ENCODE assay signal across 29 cellular contexts in the genomic region with DNA sequence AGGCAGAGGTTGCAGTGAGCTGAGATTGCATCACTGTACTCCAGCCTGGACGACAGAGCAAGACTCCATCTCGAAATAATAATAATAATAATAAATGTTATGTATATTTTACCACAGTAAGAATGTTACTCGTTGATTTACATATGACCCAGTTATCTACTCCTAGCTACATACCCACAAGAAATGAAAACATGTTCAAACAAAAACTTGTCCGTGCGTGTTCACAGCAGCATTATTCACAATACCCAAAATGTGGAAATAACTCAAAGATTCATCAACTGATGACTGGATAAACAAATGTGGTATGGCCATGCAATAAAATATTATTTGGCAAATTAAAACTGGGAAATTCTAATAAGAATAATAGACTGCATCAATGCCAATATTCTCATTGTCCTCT. TPM values are rescaled to one million over a fixed set of nuclear protein-coding genes. Genes with fewer than 3 reads are reported as not detected.
"Had no signal": no experiment of that assay in that cellular context is flagged by ENCODE, and none has a peak within 500 bp of the region (broad histone marks: within the 10 kb centered on the region; RNA-seq: fewer than 3 reads in every experiment).

No MANE protein-coding gene starts in this region.

- H3K4me1 Mint-ChIP-seq: nephron progenitor cell; stimulated activated effector memory CD8-positive, alpha-beta T cell treated with anti-CD3 and anti-CD28 coated beads, Interleukin-12 subunit alpha, Interleukin-12 subunit beta, amount 100 ng/mL, for 72 hours had no signal

- H3K9me3 ChIP-seq: colonic mucosa, gastrocnemius medialis, heart left ventricle, left lung, prostate gland, right atrium auricular region, stomach, thyroid gland, vagina had no signal

- H3K4me1 ChIP-seq: colonic mucosa, gastrocnemius medialis, heart left ventricle, left lung, prostate gland, right atrium auricular region, thyroid gland, vagina had no signal

- H3K9me3 Mint-ChIP-seq: dendritic cell treated with granulocyte-macrophage colony-stimulating factor and Interleukin-4, amounts not matched to agents 40 ng/mL and 50 ng/mL, for 4 days; naive thymus-derived CD8-positive, alpha-beta T cell; nephron progenitor cell; stimulated activated effector memory CD8-positive, alpha-beta T cell treated with anti-CD3 and anti-CD28 coated beads, Interleukin-12 subunit alpha, Interleukin-12 subunit beta, amount 100 ng/mL, for 72 hours had no signal

- H3K27me3 Mint-ChIP-seq: dendritic cell treated with granulocyte-macrophage colony-stimulating factor and Interleukin-4, amounts not matched to agents 40 ng/mL and 50 ng/mL, for 4 days; naive thymus-derived CD8-positive, alpha-beta T cell had no signal

- H3K4me3 Mint-ChIP-seq: dendritic cell treated with granulocyte-macrophage colony-stimulating factor and Interleukin-4, amounts not matched to agents 40 ng/mL and 50 ng/mL, for 4 days; endodermal cell; naive thymus-derived CD8-positive, alpha-beta T cell; nephron progenitor cell; stimulated activated effector memory CD8-positive, alpha-beta T cell treated with anti-CD3 and anti-CD28 coated beads, Interleukin-12 subunit alpha, Interleukin-12 subunit beta, amount 100 ng/mL, for 72 hours had no signal

- H3K27me3 ChIP-seq: colonic mucosa, gastrocnemius medialis, heart left ventricle, hepatocyte, left lung, right atrium auricular region, stomach, thyroid gland, vagina had no signal

- ATAC-seq: gastrocnemius medialis; heart left ventricle; left cardiac atrium; left lung; naive thymus-derived CD8-positive, alpha-beta T cell; sciatic nerve; stimulated activated effector memory CD8-positive, alpha-beta T cell treated with anti-CD3 and anti-CD28 coated beads, Interleukin-12 subunit alpha, Interleukin-12 subunit beta, amount 100 ng/mL, for 72 hours had no signal

- H3K27ac ChIP-seq: colonic mucosa, gastrocnemius medialis, heart left ventricle, hepatocyte, left lung, prostate gland, right atrium auricular region, stomach, thyroid gland, vagina had no signal

- H3K27ac Mint-ChIP-seq: dendritic cell treated with granulocyte-macrophage colony-stimulating factor and Interleukin-4, amounts not matched to agents 40 ng/mL and 50 ng/mL, for 4 days; endodermal cell; nephron progenitor cell; stimulated activated effector memory CD8-positive, alpha-beta T cell treated with anti-CD3 and anti-CD28 coated beads, Interleukin-12 subunit alpha, Interleukin-12 subunit beta, amount 100 ng/mL, for 72 hours had no signal

- DNase-seq: colonic mucosa; effector CD8-positive, alpha-beta T cell; endodermal cell; erythroblast; gastrocnemius medialis; heart left ventricle; left cardiac atrium; left lung; naive thymus-derived CD8-positive, alpha-beta T cell; nephron progenitor cell; nucleus accumbens; stimulated activated CD4-positive, alpha-beta T cell treated with anti-CD3 and anti-CD28 coated beads, Interleukin-12 subunit alpha, Interleukin-12 subunit beta, amount 100 ng/mL, for 4 hours; stimulated activated CD4-positive, alpha-beta T cell treated with anti-CD3 and anti-CD28 coated beads, Interleukin-2, amount 100 ng/mL, for 24 hours; stimulated activated CD4-positive, alpha-beta T cell treated with anti-CD3 and anti-CD28 coated beads, Interleukin-4, amount 100 ng/mL, for 24 hours; stimulated activated naive CD4-positive, alpha-beta T cell treated with Interleukin-2 at 50 U/mL for 16 hours; stomach; thyroid gland; trophoblast cell had no signal

- H3K4me3 ChIP-seq: colonic mucosa, gastrocnemius medialis, heart left ventricle, hepatocyte, left lung, prostate gland, right atrium auricular region, smooth muscle cell, stomach, thyroid gland, vagina had no signal

- H3K36me3 ChIP-seq: colonic mucosa, prostate gland had no signal

RNA-seq across cellular contexts. Expression of a gene that starts 59.5 kb away (rescaled TPM):
- total RNA-seq: endodermal cell, kidney epithelial cell, myocyte, osteocyte, smooth muscle cell had no signal
